Comparison of ENCODE assay signal across 26 cellular contexts in the genomic region with DNA sequence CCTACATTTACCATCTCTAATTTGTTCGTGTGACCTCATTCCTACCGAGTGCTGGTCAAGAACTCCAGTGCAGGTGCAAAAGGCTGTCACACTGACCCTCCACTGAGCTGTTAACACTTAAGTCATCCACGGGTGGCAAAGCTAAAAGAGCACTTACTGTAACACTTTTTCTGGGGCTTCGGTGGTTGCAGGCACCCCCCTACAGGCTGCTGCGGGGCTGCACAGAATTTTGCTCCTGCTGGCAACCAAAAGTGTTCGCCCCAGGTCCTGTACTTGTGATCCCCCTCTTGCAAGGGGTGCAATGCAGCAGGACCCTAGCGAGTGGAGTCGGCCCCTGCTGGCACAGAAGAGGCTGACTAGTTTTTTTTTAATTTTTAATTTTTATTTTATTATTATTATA.
"Had no signal": no experiment of that assay in that cellular context is flagged by ENCODE, and none has a peak within 500 bp of the region (broad histone marks: within the 10 kb centered on the region; RNA-seq: fewer than 3 reads in every experiment).

No MANE protein-coding gene starts in this region.

- H3K36me3 ChIP-seq: gastrocnemius medialis, ovary, sigmoid colon, suprapubic skin, transverse colon, upper lobe of right lung, uterus had no signal

- H3K4me1 ChIP-seq: gastrocnemius medialis, psoas muscle, sigmoid colon, suprapubic skin, transverse colon, upper lobe of right lung, uterus had no signal

- H3K4me3 Mint-ChIP-seq: natural killer cell; stimulated activated memory B cell treated with anti-CD40 and anti-IgM and Interleukin-4, amounts not matched to agents 10 μg/mL and 1 μg/mL and 100 μg/mL, for 72 hours; stimulated activated naive CD8-positive, alpha-beta T cell treated with anti-CD3 and anti-CD28 coated beads, Interleukin-15, amount 100 ng/mL, for 72 hours had no signal

- H3K27me3 Mint-ChIP-seq: stimulated activated memory B cell treated with anti-CD40 and anti-IgM and Interleukin-4, amounts not matched to agents 10 μg/mL and 1 μg/mL and 100 μg/mL, for 72 hours; stimulated activated naive CD8-positive, alpha-beta T cell treated with anti-CD3 and anti-CD28 coated beads, Interleukin-15, amount 100 ng/mL, for 72 hours had no signal

- H3K27me3 ChIP-seq: dorsolateral prefrontal cortex, gastrocnemius medialis, ovary, sigmoid colon, suprapubic skin, transverse colon, upper lobe of right lung, uterus had no signal

- H3K9me3 ChIP-seq: gastrocnemius medialis, ovary, psoas muscle, sigmoid colon, upper lobe of right lung, uterus had no signal

- H3K4me1 Mint-ChIP-seq: natural killer cell; stimulated activated memory B cell treated with anti-CD40 and anti-IgM and Interleukin-4, amounts not matched to agents 10 μg/mL and 1 μg/mL and 100 μg/mL, for 72 hours; stimulated activated naive CD8-positive, alpha-beta T cell treated with anti-CD3 and anti-CD28 coated beads, Interleukin-15, amount 100 ng/mL, for 72 hours had no signal

- H3K9me3 Mint-ChIP-seq: stimulated activated memory B cell treated with anti-CD40 and anti-IgM and Interleukin-4, amounts not matched to agents 10 μg/mL and 1 μg/mL and 100 μg/mL, for 72 hours had no signal

- DNase-seq: cortex of kidney; dorsolateral prefrontal cortex; effector CD4-positive, alpha-beta T cell; foreskin fibroblast; gastrocnemius medialis; head of caudate nucleus; kidney; mammary epithelial cell; natural killer cell; occipital lobe; ovary; posterior cingulate gyrus; psoas muscle; right cardiac atrium; sigmoid colon; stimulated activated CD4-positive, alpha-beta T cell treated with anti-CD3 and anti-CD28 coated beads, Interleukin-2, amount 100 ng/mL, for 24 hours; stimulated activated CD4-positive, alpha-beta T cell treated with anti-CD3 and anti-CD28 coated beads, Interleukin-4, amount 100 ng/mL, for 4 hours; stimulated activated naive CD8-positive, alpha-beta T cell treated with anti-CD3 and anti-CD28 coated beads, Interleukin-15, amount 100 ng/mL, for 72 hours; transverse colon; upper lobe of right lung; uterus had no signal

- ATAC-seq: esophagus mucosa; gastrocnemius medialis; left lobe of liver; natural killer cell; psoas muscle; right cardiac atrium; stimulated activated memory B cell treated with anti-CD40 and anti-IgM and Interleukin-4, amounts not matched to agents 10 μg/mL and 1 μg/mL and 100 μg/mL, for 72 hours; stimulated activated naive CD8-positive, alpha-beta T cell treated with anti-CD3 and anti-CD28 coated beads, Interleukin-15, amount 100 ng/mL, for 72 hours; upper lobe of right lung had no signal

- H3K4me3 ChIP-seq: dorsolateral prefrontal cortex, gastrocnemius medialis, ovary, psoas muscle, sigmoid colon, suprapubic skin, transverse colon, upper lobe of right lung, uterus had no signal

- H3K36me3 Mint-ChIP-seq: stimulated activated memory B cell treated with anti-CD40 and anti-IgM and Interleukin-4, amounts not matched to agents 10 μg/mL and 1 μg/mL and 100 μg/mL, for 72 hours had no signal

- H3K27ac Mint-ChIP-seq: natural killer cell; stimulated activated memory B cell treated with anti-CD40 and anti-IgM and Interleukin-4, amounts not matched to agents 10 μg/mL and 1 μg/mL and 100 μg/mL, for 72 hours; stimulated activated naive CD8-positive, alpha-beta T cell treated with anti-CD3 and anti-CD28 coated beads, Interleukin-15, amount 100 ng/mL, for 72 hours had no signal

- H3K27ac ChIP-seq: dorsolateral prefrontal cortex, epithelial cell of prostate, gastrocnemius medialis, ovary, psoas muscle, sigmoid colon, suprapubic skin, transverse colon, upper lobe of right lung, uterus had no signal
